Comparison of ENCODE assay signal across 9 cellular contexts in genomic region chr2:230925443-230925878, GRCh38. TPM values are rescaled to one million over a fixed set of nuclear protein-coding genes. Genes with fewer than 3 reads are reported as not detected.
DNase-seq lines count a peak whose midpoint lies in the region; ATAC-seq and TF ChIP-seq lines count a peak whose summit lies in the region.
"Had no signal": no experiment of that assay in that cellular context is flagged by ENCODE, and none has a peak within 500 bp of the region (broad histone marks: within the 10 kb centered on the region; RNA-seq: fewer than 3 reads in every experiment).

No MANE protein-coding gene starts in this region.

- H3K36me3 ChIP-seq in esophagus squamous epithelium (no peaks in the 10 kb centered on the region), testis (ENCODE audit: low read depth, missing control alignments) (no peaks in the 10 kb centered on the region)

- peak; percentile 51 for DNase-seq in stimulated activated CD4-positive, alpha-beta T cell treated with anti-CD3 and anti-CD28 coated beads, Interleukin-4, amount 100 ng/mL, for 24 hours
- no peak for DNase-seq in stimulated activated CD4-positive, alpha-beta T cell treated with anti-CD3 and anti-CD28 coated beads, Interleukin-1b, Interleukin-23, amount 100 ng/mL, for 48 hours
- peak; percentile 62 to 69 for DNase-seq in activated T-cell treated with anti-CD3 and anti-CD28 coated beads, Interleukin-2, amount 50 U/mL, for 48 hours
- DNase-seq in GDM1 (lab: John Stamatoyannopoulos, UW) (no peak), NCI-H2196 (lab: John Stamatoyannopoulos, UW; ENCODE audit: unreplicated experiment) (no peak), esophagus squamous epithelium (lab: John Stamatoyannopoulos, UW) (no peak), testis (no peak)

- H3K27ac ChIP-seq in esophagus squamous epithelium: no peak overlapping the region
- H3K27ac ChIP-seq in testis: no peak overlapping the region

- no peaks in the 10 kb centered on the region for H3K9me3 ChIP-seq in esophagus squamous epithelium
- no peaks in the 10 kb centered on the region for H3K9me3 ChIP-seq in testis

- intact Hi-C loops in esophagus squamous epithelium (cut with DNase I) (no loop called here), testis (cut with DNase I; ENCODE audit: low total_unique reads) (no loop called here)

- 37 to 63% methylated on average over 4 to 5 of the region's 9 CpGs for WGBS in esophagus squamous epithelium, 2 donors
- 79 to 82% methylated on average over 9 of the region's 9 CpGs for WGBS in testis, 2 donors

- no peak for TF ChIP-seq CTCF in esophagus squamous epithelium (IDR thresholded peaks at IDR 0.05)
- no peak for TF ChIP-seq CTCF in testis (IDR thresholded peaks at IDR 0.05)

- peak; percentile 31 for ATAC-seq in HG03045 (IDR thresholded peaks at IDR 0.05; ENCODE audit: unreplicated experiment)

- peaks cover 0 to 26% (median 0%) of the 10 kb centered on the region in 4 donors for H3K27me3 ChIP-seq in esophagus squamous epithelium
- no peaks in the 10 kb centered on the region for H3K27me3 ChIP-seq in testis

- peaks cover 0 to 14% (median 4%) of the 10 kb centered on the region in 3 donors for H3K4me1 ChIP-seq in esophagus squamous epithelium
- H3K4me1 ChIP-seq in testis: peaks cover 6% of the 10 kb centered on the region

- H3K4me3 ChIP-seq in esophagus squamous epithelium: no peak overlapping the region
- no peak overlapping the region for H3K4me3 ChIP-seq in testis

- no peak for TF ChIP-seq POLR2A in esophagus squamous epithelium (IDR thresholded peaks at IDR 0.05)
- no peak for TF ChIP-seq POLR2A in testis (IDR thresholded peaks at IDR 0.05)

RNA-seq across cellular contexts. Expression of gene GPR55, which starts 0.4 kb away (rescaled TPM):
- total RNA-seq in esophagus squamous epithelium: under 1 TPM; 0.61 to 0.88 (median 0.78) TPM
- total RNA-seq in testis: 10 to 100 TPM; 10.9 to 14.7 TPM
- polyA plus RNA-seq in testis (ENCODE audit: insufficient read depth, low read depth, low replicate concordance): 12.3 TPM
- total RNA-seq: skeletal muscle tissue had no signal

Comparison
In these comparisons a context has a peak if more than half of its experiments do, and no peak if none do; other contexts are left out.
1. DNase-seq: peak in stimulated activated CD4-positive, alpha-beta T cell treated with anti-CD3 and anti-CD28 coated beads, Interleukin-4, amount 100 ng/mL, for 24 hours (single experiment) and activated T-cell treated with anti-CD3 and anti-CD28 coated beads, Interleukin-2, amount 50 U/mL, for 48 hours (2 of 2); none in stimulated activated CD4-positive, alpha-beta T cell treated with anti-CD3 and anti-CD28 coated beads, Interleukin-1b, Interleukin-23, amount 100 ng/mL, for 48 hours (single experiment), GDM1 (single experiment), NCI-H2196 (single experiment), esophagus squamous epithelium (single experiment) and testis (single experiment).
2. RNA of gene GPR55, which starts 0.4 kb away (total RNA-seq): 10.9 to 14.7 TPM in testis; 0.61 to 0.88 TPM in esophagus squamous epithelium; every median in the first group is over 4 times any median in the second.